16 cellular contexts compared by ENCODE assay signal in the genomic region with DNA sequence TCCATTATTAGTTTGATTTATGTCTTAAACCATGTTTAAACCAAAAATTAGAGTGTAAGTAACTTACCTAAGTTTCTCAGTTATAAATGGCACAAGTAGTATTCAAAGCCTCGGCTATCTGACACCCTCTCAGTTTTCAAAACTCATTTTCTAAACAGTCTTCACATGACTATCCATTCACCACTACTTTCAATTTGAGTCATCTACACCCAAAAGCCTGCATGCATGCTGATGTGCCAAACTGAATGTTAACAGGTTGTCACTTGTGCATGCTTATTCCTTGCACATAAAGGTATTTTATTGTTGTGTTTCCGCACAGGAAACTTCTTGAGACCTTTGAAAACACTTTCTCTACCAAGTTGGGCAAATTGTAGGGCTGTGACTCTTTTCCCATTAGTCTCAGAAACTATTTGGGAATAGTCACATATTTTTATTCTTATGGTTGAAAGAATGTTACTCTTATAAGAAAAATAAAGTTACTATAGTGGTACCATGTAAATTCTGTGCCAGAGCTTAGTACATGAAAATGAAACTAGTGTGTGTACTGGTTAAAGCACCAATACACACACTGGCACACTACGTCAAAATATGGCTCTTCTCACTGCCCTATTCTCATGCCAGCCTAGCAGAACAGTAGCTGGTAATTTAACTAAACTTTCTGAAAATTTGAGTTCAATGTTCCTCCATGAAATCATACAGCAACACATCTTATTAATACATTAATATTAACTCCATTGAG. TPM values are rescaled to one million over a fixed set of nuclear protein-coding genes. Genes with fewer than 3 reads are reported as not detected.
DNase-seq lines count a peak whose midpoint lies in the region; ATAC-seq and TF ChIP-seq lines count a peak whose summit lies in the region.
"Had no signal": no experiment of that assay in that cellular context is flagged by ENCODE, and none has a peak within 500 bp of the region (broad histone marks: within the 10 kb centered on the region; RNA-seq: fewer than 3 reads in every experiment).

No MANE protein-coding gene starts in this region.

- H2BK120ac ChIP-seq in H9 (ENCODE audit: low read depth, low read length, poor library complexity, severe bottlenecking), result no peak overlapping the region

- H3K14ac ChIP-seq in H9 (ENCODE audit: insufficient read depth, low read length), result no peak overlapping the region

- no peaks in the 10 kb centered on the region for H3K27me3 Mint-ChIP-seq in endodermal cell (ENCODE audit: insufficient read depth)
- H3K27me3 Mint-ChIP-seq in H9 (ENCODE audit: low read depth), result no peaks in the 10 kb centered on the region
- H3K27me3 Mint-ChIP-seq in activated naive CD4-positive, alpha-beta T cell treated with anti-CD3 and anti-CD28 coated beads, Interleukin-2, amount 10 ng/mL, durations not matched to agents 7 days and 5 days, result no peaks in the 10 kb centered on the region

- WGBS in endodermal cell (ENCODE audit: insufficient coverage in 1 of 2, insufficient read length in 1 of 2), 2 experiments, result 92 to 100% methylated on average over 2 to 3 of the region's 3 CpGs
- no CpG with 5 or more reads among the region's 3 CpGs for WGBS in H9 (ENCODE audit: extremely low coverage, insufficient read length, low lambda C conversion rate)

- H3K9me3 Mint-ChIP-seq in endodermal cell, result no peaks in the 10 kb centered on the region
- H3K9me3 Mint-ChIP-seq in H9, result no peaks in the 10 kb centered on the region; a peak in 1 of 5 replicates
- no peaks in the 10 kb centered on the region for H3K9me3 Mint-ChIP-seq in activated naive CD4-positive, alpha-beta T cell treated with anti-CD3 and anti-CD28 coated beads, Interleukin-2, amount 10 ng/mL, durations not matched to agents 7 days and 5 days

- H3K4me1 Mint-ChIP-seq in endodermal cell, result peaks cover 18% of the 10 kb centered on the region
- peaks cover 14 to 17% of the 10 kb centered on the region in 2 experiments for H3K4me1 Mint-ChIP-seq in H9
- no peaks in the 10 kb centered on the region for H3K4me1 Mint-ChIP-seq in activated naive CD4-positive, alpha-beta T cell treated with anti-CD3 and anti-CD28 coated beads, Interleukin-2, amount 10 ng/mL, durations not matched to agents 7 days and 5 days

- H2BK20ac ChIP-seq in H9 (ENCODE audit: low read depth, low read length, poor library complexity, severe bottlenecking), result no peak overlapping the region

- H3K27ac ChIP-seq in endodermal cell (ENCODE audit: low read depth, low read length) (no peak overlapping the region), H9 (ENCODE audit: insufficient read length, low read depth, low read length) (no peak overlapping the region)
- H3K27ac ChIP-seq: BLaER1 treated with 17β-estradiol and CSF1 and Interleukin-3, amounts not matched to agents 10 nM and 100 nM had no signal

- TF ChIP-seq CTCF in endodermal cell (conservative IDR thresholded peaks at IDR 0.05), result no peak
- TF ChIP-seq CTCF in H9 (conservative IDR thresholded peaks at IDR 0.05), result no peak

- ATAC-seq in GM18511 (IDR thresholded peaks at IDR 0.05; ENCODE audit: unreplicated experiment) (peak; percentile 97), GM19468 (IDR thresholded peaks at IDR 0.05; ENCODE audit: extremely low read depth, unreplicated experiment) (peak; percentile 46), HG02938 (IDR thresholded peaks at IDR 0.05; ENCODE audit: unreplicated experiment) (peak; percentile 92), HG03565 (IDR thresholded peaks at IDR 0.05; ENCODE audit: unreplicated experiment) (peak; percentile 92)

- H3K79me1 ChIP-seq in H9 (ENCODE audit: insufficient read depth, low read depth, low read length, poor library complexity, severe bottlenecking), result no peaks in the 10 kb centered on the region

- H2AK5ac ChIP-seq in H9 (ENCODE audit: insufficient read length, low read length), result no peak overlapping the region

- no peak overlapping the region for H2BK15ac ChIP-seq in H9 (ENCODE audit: low read depth, low read length)

- CTCF ChIA-PET in activated naive CD4-positive, alpha-beta T cell treated with anti-CD3 and anti-CD28 coated beads, Interleukin-2, amount 10 ng/mL, durations not matched to agents 7 days and 5 days (lab: Charles Lee), result no interaction called here

- H4K91ac ChIP-seq in H9 (ENCODE audit: insufficient read length, low read depth, low read length), result no peak overlapping the region

- H3K4ac ChIP-seq in H9 (ENCODE audit: low read depth, low read length), result no peak overlapping the region

- no peaks in the 10 kb centered on the region for H4K20me1 ChIP-seq in H9 (ENCODE audit: control insufficient read depth, insufficient read depth, insufficient read length)
- H4K20me1 ChIP-seq: BLaER1 treated with 17β-estradiol and CSF1 and Interleukin-3, amounts not matched to agents 10 nM and 100 nM had no signal

- peaks cover 7% of the 10 kb centered on the region for H3K9me3 ChIP-seq in endodermal cell (ENCODE audit: control insufficient read depth, low read length)
- H3K9me3 ChIP-seq in H9 (ENCODE audit: control insufficient read depth, low read depth, low read length), result no peaks in the 10 kb centered on the region
- H3K9me3 ChIP-seq: BLaER1 treated with 17β-estradiol and CSF1 and Interleukin-3, amounts not matched to agents 10 nM and 100 nM had no signal

- H3K36me3 ChIP-seq in endodermal cell (ENCODE audit: control insufficient read depth, insufficient read depth, low read length), result no peaks in the 10 kb centered on the region
- H3K36me3 ChIP-seq: BLaER1 treated with 17β-estradiol and CSF1 and Interleukin-3, amounts not matched to agents 10 nM and 100 nM had no signal

- H3K56ac ChIP-seq in H9 (ENCODE audit: insufficient read length, low read depth, low read length), result no peak overlapping the region

- H3K27me3 ChIP-seq in endodermal cell (ENCODE audit: control insufficient read depth, insufficient read depth, low read length, poor library complexity, severe bottlenecking), result no peaks in the 10 kb centered on the region
- H3K27me3 ChIP-seq in H9 (ENCODE audit: insufficient read depth, low read length), result no peaks in the 10 kb centered on the region
- H3K27me3 ChIP-seq: BLaER1 treated with 17β-estradiol and CSF1 and Interleukin-3, amounts not matched to agents 10 nM and 100 nM had no signal

- H3K23me2 ChIP-seq in H9 (ENCODE audit: insufficient read length, low read depth, low read length, poor library complexity, severe bottlenecking), result no peaks in the 10 kb centered on the region

- no peak overlapping the region for H3K23ac ChIP-seq in H9 (ENCODE audit: insufficient read length, low read depth, low read length)

- no peak overlapping the region for H3K4me3 ChIP-seq in endodermal cell (ENCODE audit: low read length)
- H3K4me3 ChIP-seq: BLaER1 treated with 17β-estradiol and CSF1 and Interleukin-3, amounts not matched to agents 10 nM and 100 nM had no signal

- no peak overlapping the region for H3K4me2 ChIP-seq in H9 (ENCODE audit: insufficient read depth, insufficient read length, low read length)
- H3K4me2 ChIP-seq: BLaER1 treated with 17β-estradiol and CSF1 and Interleukin-3, amounts not matched to agents 10 nM and 100 nM had no signal

- peaks cover 11% of the 10 kb centered on the region for H3K4me1 ChIP-seq in endodermal cell (ENCODE audit: control insufficient read depth, insufficient read depth, low read length)
- peaks cover 4% of the 10 kb centered on the region; the same call in 1 of the 2 replicates for H3K4me1 ChIP-seq in H9 (ENCODE audit: insufficient read depth, low read length)

- H3K36me3 Mint-ChIP-seq in endodermal cell (ENCODE audit: low read depth), result no peaks in the 10 kb centered on the region
- no peaks in the 10 kb centered on the region for H3K36me3 Mint-ChIP-seq in H9 (ENCODE audit: insufficient read depth in 1 of 3, low read depth in 3 of 3)
- no peaks in the 10 kb centered on the region for H3K36me3 Mint-ChIP-seq in activated naive CD4-positive, alpha-beta T cell treated with anti-CD3 and anti-CD28 coated beads, Interleukin-2, amount 10 ng/mL, durations not matched to agents 7 days and 5 days

- H3K27ac Mint-ChIP-seq in endodermal cell (no peak overlapping the region), H9 (no peak overlapping the region)
- H3K27ac Mint-ChIP-seq in activated naive CD4-positive, alpha-beta T cell treated with anti-CD3 and anti-CD28 coated beads, Interleukin-2, amount 10 ng/mL, durations not matched to agents 7 days and 5 days, result no peak overlapping the region

- no peak overlapping the region for H3K9ac ChIP-seq in endodermal cell (ENCODE audit: extremely low read depth, low read length, poor library complexity, severe bottlenecking)
- H3K9ac ChIP-seq in H9 (ENCODE audit: extremely low read depth, insufficient read length, low read length), result no peak overlapping the region
- H3K9ac ChIP-seq: BLaER1 treated with 17β-estradiol and CSF1 and Interleukin-3, amounts not matched to agents 10 nM and 100 nM had no signal

- no peak overlapping the region for H3K18ac ChIP-seq in H9 (ENCODE audit: insufficient read length, low read depth, low read length)

- H2BK12ac ChIP-seq in H9 (ENCODE audit: insufficient read length, low read depth, low read length), result no peak overlapping the region

- H3K4me3 Mint-ChIP-seq in endodermal cell, result no peak overlapping the region
- no peak overlapping the region for H3K4me3 Mint-ChIP-seq in H9
- H3K4me3 Mint-ChIP-seq in activated naive CD4-positive, alpha-beta T cell treated with anti-CD3 and anti-CD28 coated beads, Interleukin-2, amount 10 ng/mL, durations not matched to agents 7 days and 5 days, result no peak overlapping the region

- no peak overlapping the region for H2AFZ ChIP-seq in H9 (ENCODE audit: low read length)

- H4K8ac ChIP-seq in H9 (replicated peaks; ENCODE audit: insufficient read length, low read depth, low read length), result no peak overlapping the region

- H3K79me2 ChIP-seq in H9 (ENCODE audit: insufficient read depth, low read length), result no peaks in the 10 kb centered on the region

- no peak overlapping the region for H4K5ac ChIP-seq in H9 (ENCODE audit: insufficient read length, low read depth, low read length)

- H3T11ph ChIP-seq in H9 (ENCODE audit: low read length), result no peak overlapping the region

- DNase-seq in endodermal cell, result no peak
- no peak for DNase-seq in H9
- no peak for DNase-seq in activated naive CD4-positive, alpha-beta T cell treated with anti-CD3 and anti-CD28 coated beads, Interleukin-2, amount 10 ng/mL, durations not matched to agents 7 days and 5 days
- DNase-seq in putamen (ENCODE audit: low spot score), result no peak
- DNase-seq: aorta, NCI-H1694 had no signal

- no peak overlapping the region for H2BK5ac ChIP-seq in H9 (ENCODE audit: insufficient read length, low read length)

RNA-seq across cellular contexts. Expression of a gene that starts 2.2 kb away (rescaled TPM):
- total RNA-seq in endodermal cell (not detected), H9 (2021) (not detected in 2 replicates)
- polyA plus RNA-seq in endodermal cell (2013, experiment 1 of 2), result not detected
- polyA plus RNA-seq in endodermal cell (2013, experiment 2 of 2), result not detected
- total RNA-seq: activated CD8-positive, alpha-beta memory T cell treated with anti-CD3 and anti-CD28 coated beads for 36 hours; endothelial cell of umbilical vein; HT1080; T-helper 1 cell treated with Interleukin-12 subunit alpha and Interleukin-12 subunit beta and Interleukin-4 antibody, amounts not matched to agents 30 ng/mL and 1 ng/mL, for 36 hours had no signal
- polyA plus RNA-seq: aorta, endothelial cell of umbilical vein had no signal

RNA-seq across cellular contexts. Expression of a gene that starts 4.7 kb away (rescaled TPM):
- not detected for total RNA-seq in endodermal cell
- polyA plus RNA-seq in endodermal cell (2013, experiment 1 of 2), result not detected
- polyA plus RNA-seq in endodermal cell (2013, experiment 2 of 2), result not detected
- not detected in 2 replicates for total RNA-seq in H9 (2021)
- total RNA-seq: activated CD8-positive, alpha-beta memory T cell treated with anti-CD3 and anti-CD28 coated beads for 36 hours; aorta; endothelial cell of umbilical vein; HT1080; T-helper 1 cell treated with Interleukin-12 subunit alpha and Interleukin-12 subunit beta and Interleukin-4 antibody, amounts not matched to agents 30 ng/mL and 1 ng/mL, for 36 hours; urinary bladder had no signal
- polyA plus RNA-seq: aorta, endothelial cell of umbilical vein, urinary bladder had no signal

RNA-seq across cellular contexts. Expression of a gene that starts 56.1 kb away (rescaled TPM):
- total RNA-seq in endodermal cell (not detected), H9 (2021) (not detected in 2 replicates)
- not detected for polyA plus RNA-seq in endodermal cell (2013, experiment 1 of 2)
- not detected for polyA plus RNA-seq in endodermal cell (2013, experiment 2 of 2)
- total RNA-seq: activated CD8-positive, alpha-beta memory T cell treated with anti-CD3 and anti-CD28 coated beads for 36 hours; endothelial cell of umbilical vein; HT1080; T-helper 1 cell treated with Interleukin-12 subunit alpha and Interleukin-12 subunit beta and Interleukin-4 antibody, amounts not matched to agents 30 ng/mL and 1 ng/mL, for 36 hours had no signal
- polyA plus RNA-seq: aorta, endothelial cell of umbilical vein had no signal

Comparison
In these comparisons a context has a peak if more than half of its experiments do, and no peak if none do; other contexts are left out.
1. ATAC-seq: peak in every context shown above with its lines; median percentile 97 in GM18511; 92 in HG02938; 92 in HG03565; 46 in GM19468.